Comparison of ENCODE assay signal across 8 cellular contexts in the genomic region with DNA sequence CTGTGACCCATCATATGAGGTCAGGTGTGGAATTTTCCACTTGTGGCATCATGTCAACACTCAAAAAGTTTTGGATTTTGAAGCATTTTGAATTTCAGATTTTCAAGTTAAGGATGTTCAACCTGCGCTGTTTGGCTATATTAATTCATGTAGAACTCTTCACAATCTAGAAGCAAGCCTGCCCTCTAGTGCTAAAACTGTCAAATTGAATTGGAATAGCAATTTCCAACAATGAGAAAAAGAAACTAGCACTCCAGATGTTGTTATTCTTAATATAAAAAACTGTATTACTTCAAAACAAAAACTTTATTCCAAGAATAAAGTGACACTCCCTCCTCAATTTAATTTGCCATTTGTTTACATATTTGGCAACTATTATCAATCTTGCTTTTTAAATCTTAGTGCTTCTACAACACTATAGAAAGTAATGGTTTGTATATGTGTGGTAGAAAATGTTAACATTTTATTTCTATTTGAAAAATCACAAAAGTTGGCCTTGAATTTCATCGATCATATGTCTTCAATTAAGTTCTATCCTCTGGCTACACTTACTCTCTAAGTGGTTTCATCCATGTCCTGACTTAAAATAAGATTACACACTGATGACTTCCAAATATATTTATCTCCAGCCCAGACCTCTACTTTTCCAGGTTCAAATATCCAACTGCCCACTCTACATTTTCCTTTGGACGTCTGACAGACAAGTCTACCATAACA. TPM values are rescaled to one million over a fixed set of nuclear protein-coding genes. Genes with fewer than 3 reads are reported as not detected.
DNase-seq lines count a peak whose midpoint lies in the region; ATAC-seq and TF ChIP-seq lines count a peak whose summit lies in the region.

No MANE protein-coding gene starts in this region.

- TF ChIP-seq POLR2A in Peyer's patch (IDR thresholded peaks at IDR 0.05) (no peak), erythroblast (IDR thresholded peaks at IDR 0.05; ENCODE audit: low read length) (no peak)

- H3K4me1 Mint-ChIP-seq in stimulated activated memory B cell treated with anti-CD40 and anti-IgM and Interleukin-4, amounts not matched to agents 10 μg/mL and 1 μg/mL and 100 μg/mL, for 72 hours: no peaks in the 10 kb centered on the region

- H3K9me3 Mint-ChIP-seq in stimulated activated memory B cell treated with anti-CD40 and anti-IgM and Interleukin-4, amounts not matched to agents 10 μg/mL and 1 μg/mL and 100 μg/mL, for 72 hours: no peaks in the 10 kb centered on the region

- no peak overlapping the region for H2AFZ ChIP-seq in parathyroid adenoma

- H3K27me3 ChIP-seq in Peyer's patch: no peaks in the 10 kb centered on the region
- no peaks in the 10 kb centered on the region for H3K27me3 ChIP-seq in parathyroid adenoma (ENCODE audit: control insufficient read depth, insufficient read depth, low read length)

- H3K27ac Mint-ChIP-seq in stimulated activated memory B cell treated with anti-CD40 and anti-IgM and Interleukin-4, amounts not matched to agents 10 μg/mL and 1 μg/mL and 100 μg/mL, for 72 hours: no peak overlapping the region

- H3K79me2 ChIP-seq in parathyroid adenoma: no peaks in the 10 kb centered on the region

- H3K4me3 Mint-ChIP-seq in stimulated activated memory B cell treated with anti-CD40 and anti-IgM and Interleukin-4, amounts not matched to agents 10 μg/mL and 1 μg/mL and 100 μg/mL, for 72 hours: no peak overlapping the region

- H3K4me1 ChIP-seq in Peyer's patch (no peaks in the 10 kb centered on the region), parathyroid adenoma (no peaks in the 10 kb centered on the region)

- H3K9ac ChIP-seq in parathyroid adenoma: no peak overlapping the region

- no peaks in the 10 kb centered on the region for H3K27me3 Mint-ChIP-seq in stimulated activated memory B cell treated with anti-CD40 and anti-IgM and Interleukin-4, amounts not matched to agents 10 μg/mL and 1 μg/mL and 100 μg/mL, for 72 hours

- no peaks in the 10 kb centered on the region for H3K9me3 ChIP-seq in Peyer's patch
- no peaks in the 10 kb centered on the region for H3K9me3 ChIP-seq in parathyroid adenoma (ENCODE audit: control insufficient read depth, low read length)

- peak; percentile 46 for DNase-seq in COR-L47 (lab: John Stamatoyannopoulos, UW)
- no peak for DNase-seq in Peyer's patch
- peak; percentile 28 to 56 for DNase-seq in erythroblast (lab: John Stamatoyannopoulos, UW)

- peaks cover 0 to 5% (median 0%) of the 10 kb centered on the region in 3 donors for H3K36me3 ChIP-seq in Peyer's patch
- no peaks in the 10 kb centered on the region for H3K36me3 ChIP-seq in parathyroid adenoma (ENCODE audit: control insufficient read depth, insufficient read depth, low read length)

- peaks cover 6% of the 10 kb centered on the region for H3K36me3 Mint-ChIP-seq in stimulated activated memory B cell treated with anti-CD40 and anti-IgM and Interleukin-4, amounts not matched to agents 10 μg/mL and 1 μg/mL and 100 μg/mL, for 72 hours

- ATAC-seq in GM18519 (IDR thresholded peaks at IDR 0.05; ENCODE audit: low FRiP score, unreplicated experiment) (peak; percentile 61), HG03354 (IDR thresholded peaks at IDR 0.05; ENCODE audit: poor library complexity, severe bottlenecking, unreplicated experiment) (peak; percentile 75), HG03520 (IDR thresholded peaks at IDR 0.05; ENCODE audit: unreplicated experiment) (no peak)
- no peak for ATAC-seq in stimulated activated memory B cell treated with anti-CD40 and anti-IgM and Interleukin-4, amounts not matched to agents 10 μg/mL and 1 μg/mL and 100 μg/mL, for 72 hours

- H3K27ac ChIP-seq in Peyer's patch: no peak overlapping the region
- no peak overlapping the region for H3K27ac ChIP-seq in parathyroid adenoma

- H3K4me3 ChIP-seq in Peyer's patch (no peak overlapping the region), parathyroid adenoma (ENCODE audit: low read depth, low read length) (no peak overlapping the region)

- peak in 5 of 6 experiments; percentile 35 to 83 (median 77) for TF ChIP-seq CTCF in Peyer's patch (IDR thresholded peaks at IDR 0.05)
- TF ChIP-seq CTCF in parathyroid adenoma (IDR thresholded peaks at IDR 0.05): peak; percentile 31

- H3K4me2 ChIP-seq in parathyroid adenoma (ENCODE audit: low read length): no peak overlapping the region

RNA-seq across cellular contexts. Expression of a gene that starts 36.6 kb away (rescaled TPM):
- 10 to 100 TPM; 27.6 to 50.1 (median 33.8) TPM for total RNA-seq in Peyer's patch

RNA-seq across cellular contexts. Expression of a gene that starts 53.9 kb away (rescaled TPM):
- 10 to 100 TPM in 2 of 4 donors, 1 to 10 TPM in 2; 4.7 to 14.0 (median 8.1) TPM for total RNA-seq in Peyer's patch

Comparison
In these comparisons a context has a peak if more than half of its experiments do, and no peak if none do; other contexts are left out.
1. DNase-seq: peak in COR-L47 (single experiment) and erythroblast (2 of 2); none in Peyer's patch (0 of 3).
2. ATAC-seq: peak in GM18519 (single experiment) and HG03354 (single experiment); none in HG03520 (single experiment) and stimulated activated memory B cell treated with anti-CD40 and anti-IgM and Interleukin-4, amounts not matched to agents 10 μg/mL and 1 μg/mL and 100 μg/mL, for 72 hours (single experiment).